In the genomic region with DNA sequence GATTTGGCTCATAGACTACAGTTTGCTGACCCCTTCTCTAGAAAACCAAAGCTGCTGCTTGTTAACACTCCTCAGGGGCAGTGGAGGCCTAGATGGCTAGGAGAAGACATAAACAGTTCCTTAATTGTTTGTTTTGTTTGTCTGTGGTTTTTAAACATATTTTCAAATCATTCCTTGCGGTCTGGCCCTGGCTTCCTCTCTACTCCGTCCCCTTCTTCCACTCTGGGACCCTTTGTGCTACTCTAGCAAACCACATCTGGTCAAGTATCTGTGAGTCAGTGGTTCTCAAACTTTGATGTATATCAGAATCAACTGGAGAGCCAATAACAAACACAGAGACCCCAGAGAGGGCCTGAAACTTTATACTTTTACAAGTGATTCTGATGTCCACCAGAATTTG, we compare ENCODE assay signal across 24 cellular contexts. TPM values are rescaled to one million over a fixed set of nuclear protein-coding genes. Genes with fewer than 3 reads are reported as not detected.
"Had no signal": no experiment of that assay in that cellular context is flagged by ENCODE, and none has a peak within 500 bp of the region (broad histone marks: within the 10 kb centered on the region; RNA-seq: fewer than 3 reads in every experiment).

No MANE protein-coding gene starts in this region.

- DNase-seq: activated CD4-positive, alpha-beta T cell treated with anti-CD3 and anti-CD28 coated beads, Interleukin-2, amount 10 ng/mL, durations not matched to agents 7 days and 5 days; activated CD4-positive, CD25-positive, alpha-beta regulatory T cell treated with anti-CD3 and anti-CD28 coated beads, Interleukin-2, amount 50 U/mL, for 72 hours; activated CD8-positive, alpha-beta memory T cell treated with anti-CD3 and anti-CD28 coated beads, Interleukin-2, amount 10 ng/mL, durations not matched to agents 7 days and 5 days; activated CD8-positive, alpha-beta T cell treated with anti-CD3 and anti-CD28 coated beads for 36 hours; activated effector memory CD4-positive, alpha-beta T cell treated with anti-CD3 and anti-CD28 coated beads, Interleukin-2, amount 50 U/mL, for 16 hours; activated naive CD4-positive, alpha-beta T cell treated with anti-CD3 and anti-CD28 coated beads, Interleukin-2, amount 10 ng/mL, durations not matched to agents 7 days and 5 days; activated T-cell treated with anti-CD3 and anti-CD28 coated beads for 4 hours; aorta; central memory CD4-positive, alpha-beta T cell; dermis blood vessel endothelial cell; effector CD8-positive, alpha-beta T cell; erythroblast; head of caudate nucleus; hypothalamus; islet precursor cell; left cardiac atrium; ovary; psoas muscle; right cardiac atrium; stimulated activated CD4-positive, alpha-beta T cell treated with anti-CD3 and anti-CD28 coated beads, Interleukin-4, amount 100 ng/mL, for 4 hours; substantia nigra; thyroid gland; WERI-Rb-1 had no signal

- ATAC-seq: activated CD8-positive, alpha-beta memory T cell treated with anti-CD3 and anti-CD28 coated beads, Interleukin-2, amount 10 ng/mL, durations not matched to agents 7 days and 5 days; activated CD8-positive, alpha-beta T cell treated with anti-CD3 and anti-CD28 coated beads for 36 hours; gastroesophageal sphincter; left cardiac atrium; psoas muscle; right cardiac atrium had no signal

RNA-seq across cellular contexts. Expression of a gene that starts 36.1 kb away (rescaled TPM):
- total RNA-seq: activated CD4-positive, alpha-beta T cell treated with anti-CD3 and anti-CD28 coated beads, Interleukin-2, amount 10 ng/mL, durations not matched to agents 7 days and 5 days; activated CD8-positive, alpha-beta memory T cell treated with anti-CD3 and anti-CD28 coated beads, Interleukin-2, amount 10 ng/mL, durations not matched to agents 7 days and 5 days; activated CD8-positive, alpha-beta T cell treated with anti-CD3 and anti-CD28 coated beads for 36 hours; dermis blood vessel endothelial cell; thyroid gland had no signal
